ENCODE assay signal across 15 cellular contexts in genomic region chr15:85026304-85027032, GRCh38. TPM values are rescaled to one million over a fixed set of nuclear protein-coding genes. Genes with fewer than 3 reads are reported as not detected.
DNase-seq lines count a peak whose midpoint lies in the region; ATAC-seq and TF ChIP-seq lines count a peak whose summit lies in the region.
"Had no signal": no experiment of that assay in that cellular context is flagged by ENCODE, and none has a peak within 500 bp of the region (broad histone marks: within the 10 kb centered on the region; RNA-seq: fewer than 3 reads in every experiment).

No MANE protein-coding gene starts in this region.

- peak overlapping the region; percentile 73 to 85 (median 74) for H3K27ac Mint-ChIP-seq in nephron
- H3K27ac Mint-ChIP-seq in CD4-positive, alpha-beta T cell, result no peak overlapping the region
- H3K27ac Mint-ChIP-seq: B cell, IgD-negative memory B cell had no signal

- DNase-seq in AG10803 (ENCODE audit: low read depth), result peak; percentile 27
- DNase-seq in coronary artery (ENCODE audit: low spot score), result no peak
- DNase-seq in CD4-positive, alpha-beta T cell, result no peak
- no peak for DNase-seq in HuH-7 (ENCODE audit: low spot score)
- no peak for DNase-seq in cerebellar cortex (ENCODE audit: low spot score)
- DNase-seq: activated naive CD8-positive, alpha-beta T cell treated with anti-CD3 and anti-CD28 coated beads for 36 hours; effector memory CD4-positive, alpha-beta T cell; NCI-H146; NCI-H526; SIG-M5 had no signal

- peaks cover 32% of the 10 kb centered on the region for H3K4me1 Mint-ChIP-seq in nephron
- peaks cover 82% of the 10 kb centered on the region for H3K4me1 Mint-ChIP-seq in CD4-positive, alpha-beta T cell (ENCODE audit: low read depth)

- H3K36me3 ChIP-seq in HEK293 (ENCODE audit: control insufficient read depth in 2 of 2, insufficient read depth in 1 of 2, low read length in 2 of 2), result no peaks in the 10 kb centered on the region

- CTCF ChIA-PET in HEK293 (lab: Yijun Ruan, JAX), result no interaction called here
- CTCF ChIA-PET in CD4-positive, alpha-beta T cell (lab: Charles Lee), result no interaction called here

- H3K4me3 ChIP-seq in AG10803 (ENCODE audit: low read length) (no peak overlapping the region), HEK293 (ENCODE audit: low read depth, low read length) (no peak overlapping the region), coronary artery (no peak overlapping the region)

- ATAC-seq in CD4-positive, alpha-beta T cell (ENCODE audit: poor library complexity), result no peak
- ATAC-seq in GM21367 (IDR thresholded peaks at IDR 0.05; ENCODE audit: unreplicated experiment), result no peak

- POLR2A ChIA-PET in HEK293 (lab: Yijun Ruan, JAX), result interaction anchor here (0.5 kb wide), 1 partner anchor 13 kb away, joined by 4 read pairs; no protein-coding TSS in a partner anchor
- POLR2A ChIA-PET in CD4-positive, alpha-beta T cell (lab: Charles Lee), result interaction anchor here (0.6 kb wide), 1 partner anchor 12 kb away, joined by 4 read pairs; no protein-coding TSS in a partner anchor

- H3K36me3 Mint-ChIP-seq in nephron (ENCODE audit: low read depth), result no peaks in the 10 kb centered on the region
- no peaks in the 10 kb centered on the region for H3K36me3 Mint-ChIP-seq in CD4-positive, alpha-beta T cell (ENCODE audit: low read depth)

- H3K9me3 ChIP-seq in HEK293 (ENCODE audit: control insufficient read depth, insufficient read depth, low read depth, low read length), result no peaks in the 10 kb centered on the region
- no peaks in the 10 kb centered on the region for H3K9me3 ChIP-seq in CD4-positive, alpha-beta T cell (ENCODE audit: control insufficient read depth, low read length)

- H3K27me3 Mint-ChIP-seq in nephron (ENCODE audit: low read depth), result no peaks in the 10 kb centered on the region
- H3K27me3 Mint-ChIP-seq in CD4-positive, alpha-beta T cell, result no peaks in the 10 kb centered on the region
- H3K27me3 Mint-ChIP-seq: activated naive CD8-positive, alpha-beta T cell treated with anti-CD3 and anti-CD28 coated beads for 36 hours; B cell had no signal

- H3K27ac ChIP-seq in HEK293 (ENCODE audit: extremely low read depth, low read depth, low read length), result no peak overlapping the region
- peak overlapping the region; percentile 28 to 60 for H3K27ac ChIP-seq in coronary artery
- no peak overlapping the region for H3K27ac ChIP-seq in CD4-positive, alpha-beta T cell (ENCODE audit: low read depth, low read length)

- no peaks in the 10 kb centered on the region for H3K9me3 Mint-ChIP-seq in nephron
- H3K9me3 Mint-ChIP-seq in CD4-positive, alpha-beta T cell, result no peaks in the 10 kb centered on the region
- H3K9me3 Mint-ChIP-seq: activated naive CD8-positive, alpha-beta T cell treated with anti-CD3 and anti-CD28 coated beads for 36 hours; IgD-negative memory B cell had no signal

- peaks cover 36% of the 10 kb centered on the region for H3K4me1 ChIP-seq in HEK293 (ENCODE audit: control insufficient read depth, insufficient read depth, low read length)

- H3K27me3 ChIP-seq in CD4-positive, alpha-beta T cell (ENCODE audit: control insufficient read depth, insufficient read depth, low read length), result no peaks in the 10 kb centered on the region

- intact Hi-C loops in CD4-positive, alpha-beta T cell (cut with DNase I, micrococcal nuclease), result no loop called here

- TF ChIP-seq CTCF in AG10803 (conservative IDR thresholded peaks at IDR 0.05; ENCODE audit: low read length) (no peak), HEK293 (tag by site-specific recombination; IDR thresholded peaks at IDR 0.05) (no peak), coronary artery (IDR thresholded peaks at IDR 0.05) (no peak), nephron (IDR thresholded peaks at IDR 0.05; ENCODE audit: unreplicated experiment in 3 of 3) (no peak)
- TF ChIP-seq CTCF in CD4-positive, alpha-beta T cell (IDR thresholded peaks at IDR 0.05), result no peak

- H3K4me3 Mint-ChIP-seq in nephron, result no peak overlapping the region
- H3K4me3 Mint-ChIP-seq in CD4-positive, alpha-beta T cell, result no peak overlapping the region
- H3K4me3 Mint-ChIP-seq: activated naive CD8-positive, alpha-beta T cell treated with anti-CD3 and anti-CD28 coated beads for 36 hours; B cell had no signal

TF ChIP-seq in HEK293, 187 proteins besides CTCF, POLR2A, EP300 and RAD21:
- TF ChIP-seq PRDM6 (tag by site-specific recombination; IDR thresholded peaks at IDR 0.05), result peak; percentile 53
- no peak for TF ChIP-seq ZBTB17 (tag by site-specific recombination; IDR thresholded peaks at IDR 0.05)
- TF ChIP-seq PRDM4 (tag by site-specific recombination; IDR thresholded peaks at IDR 0.05), result no peak
- no peak for TF ChIP-seq KLF9 (tag by site-specific recombination; IDR thresholded peaks at IDR 0.05; ENCODE audit: low read depth)
- no peak for TF ChIP-seq ZNF311 (tag by site-specific recombination; IDR thresholded peaks at IDR 0.05; ENCODE audit: borderline replicate concordance)
- no peak for TF ChIP-seq ZNF184 (tag by site-specific recombination; IDR thresholded peaks at IDR 0.05)

RNA-seq across cellular contexts. Expression of gene PDE8A, which starts 44.8 kb away (rescaled TPM):
- 10 to 100 TPM; 29.8 to 34.3 TPM for total RNA-seq in CD4-positive, alpha-beta T cell

Comparison
In these comparisons a context has a peak if more than half of its experiments do, and no peak if none do; other contexts are left out.
1. H3K27ac ChIP-seq: peak in coronary artery (2 of 2); none in HEK293 (single experiment) and CD4-positive, alpha-beta T cell (single experiment).